Comparison of ENCODE assay signal across 8 cellular contexts in the genomic region with DNA sequence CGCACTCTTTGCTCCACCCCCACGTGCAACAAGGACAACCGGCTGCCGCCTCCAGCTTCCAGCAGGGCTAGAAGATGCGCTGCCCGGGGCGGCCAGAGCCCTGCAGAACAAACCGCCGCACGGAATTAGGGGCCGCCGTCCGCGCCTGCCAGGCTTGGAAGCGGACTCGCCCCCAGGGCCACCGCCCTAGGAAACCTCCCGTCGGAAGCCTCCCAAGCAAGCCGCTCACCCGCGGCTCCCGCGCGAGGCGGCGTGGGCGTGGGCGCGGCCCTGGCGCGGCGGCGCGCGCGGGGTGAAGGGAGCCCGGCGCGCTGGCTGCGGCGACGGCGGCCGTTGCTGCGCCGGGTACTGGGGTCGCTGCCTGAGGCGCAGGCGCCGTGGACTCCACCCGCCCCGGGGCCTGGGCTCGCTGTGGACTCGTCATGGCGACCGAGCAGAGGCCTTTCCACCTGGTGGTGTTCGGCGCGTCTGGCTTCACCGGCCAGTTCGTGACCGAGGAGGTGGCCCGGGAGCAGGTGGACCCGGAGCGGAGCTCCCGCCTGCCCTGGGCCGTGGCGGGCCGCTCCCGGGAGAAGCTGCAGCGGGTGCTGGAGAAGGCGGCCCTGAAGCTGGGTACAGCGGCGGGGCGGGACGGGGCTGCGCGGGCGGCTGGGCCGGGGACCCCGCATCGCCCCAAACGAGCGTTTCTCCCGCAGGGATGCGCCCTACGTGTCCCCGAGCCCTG.
DNase-seq lines count a peak whose midpoint lies in the region; ATAC-seq lines count a peak whose summit lies in the region.

A gene with protein sequence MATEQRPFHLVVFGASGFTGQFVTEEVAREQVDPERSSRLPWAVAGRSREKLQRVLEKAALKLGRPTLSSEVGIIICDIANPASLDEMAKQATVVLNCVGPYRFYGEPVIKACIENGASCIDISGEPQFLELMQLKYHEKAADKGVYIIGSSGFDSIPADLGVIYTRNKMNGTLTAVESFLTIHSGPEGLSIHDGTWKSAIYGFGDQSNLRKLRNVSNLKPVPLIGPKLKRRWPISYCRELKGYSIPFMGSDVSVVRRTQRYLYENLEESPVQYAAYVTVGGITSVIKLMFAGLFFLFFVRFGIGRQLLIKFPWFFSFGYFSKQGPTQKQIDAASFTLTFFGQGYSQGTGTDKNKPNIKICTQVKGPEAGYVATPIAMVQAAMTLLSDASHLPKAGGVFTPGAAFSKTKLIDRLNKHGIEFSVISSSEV (plus strand): TSS at position 409 of the 724 bp plus-strand sequence. CDS start 14 bp downstream, at position 423.

- DNase-seq in AG08396 (ENCODE audit: low spot score) (peak; percentile 95), NCI-H345 treated with DMSO at 0.1 percent for 48 hours (lab: John Stamatoyannopoulos, UW; ENCODE audit: unreplicated experiment) (peak; percentile 63), cerebellar cortex (ENCODE audit: low spot score) (peak; percentile 63), kidney glomerular epithelial cell (lab: John Stamatoyannopoulos, UW) (peak; percentile 71)
- peak; percentile 30 to 68 (median 48) for DNase-seq in stimulated activated CD4-positive, alpha-beta T cell treated with anti-CD3 and anti-CD28 coated beads, Interleukin-1b, Interleukin-23, amount 100 ng/mL, for 24 hours (ENCODE audit: low read depth in 4 of 4, low spot score in 1 of 4)

- peak; percentile 89 for ATAC-seq in GM18873 (IDR thresholded peaks at IDR 0.05; ENCODE audit: low FRiP score, unreplicated experiment)
- ATAC-seq in HG03135 (IDR thresholded peaks at IDR 0.05; ENCODE audit: unreplicated experiment) = peak; percentile 95
- peak; percentile 94 to 96 for ATAC-seq in activated CD4-positive, CD25-positive, alpha-beta regulatory T cell treated with anti-CD3 and anti-CD28 coated beads, Interleukin-2, amount 50 U/mL, for 24 hours

Comparison
In these comparisons a context has a peak if more than half of its experiments do, and no peak if none do; other contexts are left out.
1. Peak in every context shown above with its lines: DNase-seq and ATAC-seq.